Comparison of ENCODE assay signal across 8 cellular contexts in the genomic region with DNA sequence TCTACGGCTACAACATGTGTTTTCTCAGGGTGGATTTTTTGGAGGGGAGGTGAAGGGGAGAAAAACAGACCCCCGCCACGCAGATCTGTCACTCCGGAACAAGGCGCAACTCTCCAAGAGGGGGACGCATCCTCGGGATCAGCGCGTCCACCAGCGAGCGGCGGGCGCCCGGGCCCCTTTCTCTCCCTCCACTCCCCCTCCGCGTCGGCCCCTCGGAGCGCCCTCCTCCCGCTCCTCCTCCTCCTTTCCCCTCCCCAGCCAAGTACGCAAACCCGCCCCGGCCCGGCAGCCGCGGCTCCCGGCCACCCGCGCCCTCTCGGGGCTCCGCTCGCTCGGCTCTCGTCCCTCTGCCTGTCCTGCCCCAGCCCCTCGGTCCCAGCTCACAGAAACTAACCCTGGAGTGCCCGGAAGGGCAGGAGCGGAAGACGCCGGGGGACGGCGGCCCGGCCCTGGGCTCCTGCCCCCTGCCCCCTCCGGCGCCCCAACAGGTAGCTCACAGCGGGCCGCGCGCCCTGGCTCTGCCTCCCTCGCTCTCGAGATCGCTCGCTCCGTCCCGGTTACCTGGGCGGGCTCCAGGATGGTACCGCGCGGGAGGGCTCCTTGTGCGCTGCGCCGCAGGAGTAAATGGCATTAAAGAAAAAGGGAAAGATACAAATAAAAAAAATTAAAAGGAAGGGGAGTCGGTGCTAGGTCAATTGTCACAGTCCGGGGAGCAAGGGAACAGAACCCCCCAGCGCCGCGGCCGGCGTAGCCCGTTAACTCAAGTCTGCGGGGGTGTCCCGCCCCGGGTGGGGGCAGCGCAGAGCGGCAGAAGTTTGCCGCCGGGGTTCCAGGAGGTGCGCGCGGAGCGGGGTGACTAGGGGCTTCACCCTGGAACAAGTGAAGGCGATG.
A peak's percentile ranks its signal among the peaks of the same experiment; 100 is the strongest.
DNase-seq lines count a peak whose midpoint lies in the region; ATAC-seq and TF ChIP-seq lines count a peak whose summit lies in the region.

No MANE protein-coding gene starts in this region.

- no peak overlapping the region for H3K4me3 Mint-ChIP-seq in WTC11

- POLR2A ChIA-PET in WTC11 (lab: Charles Lee) = no interaction called here

- no peak overlapping the region for H3K27ac Mint-ChIP-seq in WTC11

- no peaks in the 10 kb centered on the region for H3K36me3 Mint-ChIP-seq in WTC11

- intact Hi-C loops in Right ventricle myocardium inferior (cut with DNase I) = loop anchor here (2.0 to 10.0 kb wide), 6 partner anchors 252 to 956 kb away; partner anchors contain the start of gene SOX6

- CTCF ChIA-PET in WTC11 (lab: Charles Lee) = interaction anchor here (1.0 to 1.3 kb wide), 6 partner anchors 204 to 957 kb away, joined by 3 to 6 read pairs (median 3); no protein-coding TSS in a partner anchor

- peaks cover 43% of the 10 kb centered on the region for H3K4me1 Mint-ChIP-seq in WTC11

- ATAC-seq in WTC11 (no peak), Right ventricle myocardium inferior (peak; percentile 64), omental fat pad (ENCODE audit: low FRiP score) (peak; percentile 31), GM18870 (IDR thresholded peaks at IDR 0.05; ENCODE audit: unreplicated experiment) (no peak), GM18873 (IDR thresholded peaks at IDR 0.05; ENCODE audit: low FRiP score, unreplicated experiment) (no peak)

- DNase-seq in activated CD8-positive, alpha-beta memory T cell treated with anti-CD3 and anti-CD28 coated beads, Interleukin-2, amount 50 U/mL, for 48 hours = peak; percentile 53
- DNase-seq in activated CD8-positive, alpha-beta memory T cell treated with anti-CD3 and anti-CD28 coated beads for 24 hours = no peak
- DNase-seq in WTC11 (ENCODE audit: low spot score) (peak; percentile 51), Right ventricle myocardium inferior (ENCODE audit: missing footprints) (peak; percentile 76), omental fat pad (ENCODE audit: low spot score) (no peak), SIG-M5 (lab: John Stamatoyannopoulos, UW) (no peak)

- TF ChIP-seq CTCF in WTC11 (IDR thresholded peaks at IDR 0.05) = no peak
- no peak for TF ChIP-seq CTCF in omental fat pad (IDR thresholded peaks at IDR 0.05)

- no peaks in the 10 kb centered on the region for H3K9me3 Mint-ChIP-seq in WTC11

- H3K27me3 Mint-ChIP-seq in WTC11 (ENCODE audit: low read depth) = peaks cover 29% of the 10 kb centered on the region; the same call in 1 of the 2 replicates

TF ChIP-seq in WTC11, 78 proteins besides CTCF, POLR2A, EP300 and RAD21:
- no peak for TF ChIP-seq ATF1 (CRISPR knock-in tag; IDR thresholded peaks at IDR 0.05)
- peak; percentile 86 for TF ChIP-seq ZNF263 (CRISPR knock-in tag; IDR thresholded peaks at IDR 0.05; ENCODE audit: low read depth)
- TF ChIP-seq CREM (CRISPR knock-in tag; IDR thresholded peaks at IDR 0.05) = 0 out of 2 replicates have a peak, but pooled peaks have one; percentile 28
- TF ChIP-seq, protein P1, sequence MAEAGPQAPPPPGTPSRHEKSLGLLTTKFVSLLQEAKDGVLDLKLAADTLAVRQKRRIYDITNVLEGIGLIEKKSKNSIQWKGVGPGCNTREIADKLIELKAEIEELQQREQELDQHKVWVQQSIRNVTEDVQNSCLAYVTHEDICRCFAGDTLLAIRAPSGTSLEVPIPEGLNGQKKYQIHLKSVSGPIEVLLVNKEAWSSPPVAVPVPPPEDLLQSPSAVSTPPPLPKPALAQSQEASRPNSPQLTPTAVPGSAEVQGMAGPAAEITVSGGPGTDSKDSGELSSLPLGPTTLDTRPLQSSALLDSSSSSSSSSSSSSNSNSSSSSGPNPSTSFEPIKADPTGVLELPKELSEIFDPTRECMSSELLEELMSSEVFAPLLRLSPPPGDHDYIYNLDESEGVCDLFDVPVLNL (CRISPR knock-in tag; IDR thresholded peaks at IDR 0.05; ENCODE audit: borderline replicate concordance, low read depth) = no peak
- TF ChIP-seq, protein P2, sequence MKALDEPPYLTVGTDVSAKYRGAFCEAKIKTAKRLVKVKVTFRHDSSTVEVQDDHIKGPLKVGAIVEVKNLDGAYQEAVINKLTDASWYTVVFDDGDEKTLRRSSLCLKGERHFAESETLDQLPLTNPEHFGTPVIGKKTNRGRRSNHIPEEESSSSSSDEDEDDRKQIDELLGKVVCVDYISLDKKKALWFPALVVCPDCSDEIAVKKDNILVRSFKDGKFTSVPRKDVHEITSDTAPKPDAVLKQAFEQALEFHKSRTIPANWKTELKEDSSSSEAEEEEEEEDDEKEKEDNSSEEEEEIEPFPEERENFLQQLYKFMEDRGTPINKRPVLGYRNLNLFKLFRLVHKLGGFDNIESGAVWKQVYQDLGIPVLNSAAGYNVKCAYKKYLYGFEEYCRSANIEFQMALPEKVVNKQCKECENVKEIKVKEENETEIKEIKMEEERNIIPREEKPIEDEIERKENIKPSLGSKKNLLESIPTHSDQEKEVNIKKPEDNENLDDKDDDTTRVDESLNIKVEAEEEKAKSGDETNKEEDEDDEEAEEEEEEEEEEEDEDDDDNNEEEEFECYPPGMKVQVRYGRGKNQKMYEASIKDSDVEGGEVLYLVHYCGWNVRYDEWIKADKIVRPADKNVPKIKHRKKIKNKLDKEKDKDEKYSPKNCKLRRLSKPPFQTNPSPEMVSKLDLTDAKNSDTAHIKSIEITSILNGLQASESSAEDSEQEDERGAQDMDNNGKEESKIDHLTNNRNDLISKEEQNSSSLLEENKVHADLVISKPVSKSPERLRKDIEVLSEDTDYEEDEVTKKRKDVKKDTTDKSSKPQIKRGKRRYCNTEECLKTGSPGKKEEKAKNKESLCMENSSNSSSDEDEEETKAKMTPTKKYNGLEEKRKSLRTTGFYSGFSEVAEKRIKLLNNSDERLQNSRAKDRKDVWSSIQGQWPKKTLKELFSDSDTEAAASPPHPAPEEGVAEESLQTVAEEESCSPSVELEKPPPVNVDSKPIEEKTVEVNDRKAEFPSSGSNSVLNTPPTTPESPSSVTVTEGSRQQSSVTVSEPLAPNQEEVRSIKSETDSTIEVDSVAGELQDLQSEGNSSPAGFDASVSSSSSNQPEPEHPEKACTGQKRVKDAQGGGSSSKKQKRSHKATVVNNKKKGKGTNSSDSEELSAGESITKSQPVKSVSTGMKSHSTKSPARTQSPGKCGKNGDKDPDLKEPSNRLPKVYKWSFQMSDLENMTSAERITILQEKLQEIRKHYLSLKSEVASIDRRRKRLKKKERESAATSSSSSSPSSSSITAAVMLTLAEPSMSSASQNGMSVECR (CRISPR knock-in tag; IDR thresholded peaks at IDR 0.05; ENCODE audit: borderline replicate concordance) = no peak
- TF ChIP-seq MXD4 (CRISPR knock-in tag; IDR thresholded peaks at IDR 0.05; ENCODE audit: borderline replicate concordance) = no peak
- no peak for TF ChIP-seq ZNF416 (CRISPR knock-in tag; IDR thresholded peaks at IDR 0.05)
- TF ChIP-seq, protein P3, sequence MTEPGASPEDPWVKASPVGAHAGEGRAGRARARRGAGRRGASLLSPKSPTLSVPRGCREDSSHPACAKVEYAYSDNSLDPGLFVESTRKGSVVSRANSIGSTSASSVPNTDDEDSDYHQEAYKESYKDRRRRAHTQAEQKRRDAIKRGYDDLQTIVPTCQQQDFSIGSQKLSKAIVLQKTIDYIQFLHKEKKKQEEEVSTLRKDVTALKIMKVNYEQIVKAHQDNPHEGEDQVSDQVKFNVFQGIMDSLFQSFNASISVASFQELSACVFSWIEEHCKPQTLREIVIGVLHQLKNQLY (CRISPR knock-in tag; IDR thresholded peaks at IDR 0.05) = no peak
- TF ChIP-seq, protein P4, sequence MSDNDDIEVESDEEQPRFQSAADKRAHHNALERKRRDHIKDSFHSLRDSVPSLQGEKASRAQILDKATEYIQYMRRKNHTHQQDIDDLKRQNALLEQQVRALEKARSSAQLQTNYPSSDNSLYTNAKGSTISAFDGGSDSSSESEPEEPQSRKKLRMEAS (CRISPR knock-in tag; IDR thresholded peaks at IDR 0.05) = no peak
- TF ChIP-seq TCF7 (CRISPR knock-in tag; IDR thresholded peaks at IDR 0.05; ENCODE audit: low read depth) = no peak
- TF ChIP-seq TEAD4 (CRISPR knock-in tag; IDR thresholded peaks at IDR 0.05) = no peak
- peak; percentile 22; the same call in 1 of the 2 replicates for TF ChIP-seq FOXP1 (CRISPR knock-in tag; IDR thresholded peaks at IDR 0.05; ENCODE audit: borderline replicate concordance)
- 0 out of 2 replicates have a peak, but pooled peaks have one; percentile 52 for TF ChIP-seq HMGXB4 (CRISPR knock-in tag; IDR thresholded peaks at IDR 0.05)
- no peak for TF ChIP-seq SOX15 (CRISPR knock-in tag; IDR thresholded peaks at IDR 0.05)
- no peak for TF ChIP-seq HMGA2 (CRISPR knock-in tag; IDR thresholded peaks at IDR 0.05)
- TF ChIP-seq SP1 (CRISPR knock-in tag; conservative IDR thresholded peaks at IDR 0.05) = 0 out of 2 replicates have a peak, but pooled peaks have one; percentile 27
- TF ChIP-seq ZNF423 (CRISPR knock-in tag; IDR thresholded peaks at IDR 0.05) = peak; percentile 93

Comparison
In these comparisons a context has a peak if more than half of its experiments do, and no peak if none do; other contexts are left out.
1. DNase-seq: peak in activated CD8-positive, alpha-beta memory T cell treated with anti-CD3 and anti-CD28 coated beads, Interleukin-2, amount 50 U/mL, for 48 hours (single experiment), WTC11 (single experiment) and Right ventricle myocardium inferior (single experiment); none in activated CD8-positive, alpha-beta memory T cell treated with anti-CD3 and anti-CD28 coated beads for 24 hours (single experiment), omental fat pad (single experiment) and SIG-M5 (single experiment).
2. ATAC-seq: peak in Right ventricle myocardium inferior (single experiment) and omental fat pad (single experiment); none in WTC11 (single experiment), GM18870 (single experiment) and GM18873 (single experiment).